17 cellular contexts compared by ENCODE assay signal in genomic region chrX:48278958-48279357, GRCh38. TPM values are rescaled to one million over a fixed set of nuclear protein-coding genes. Genes with fewer than 3 reads are reported as not detected.
DNase-seq lines count a peak whose midpoint lies in the region; ATAC-seq and TF ChIP-seq lines count a peak whose summit lies in the region.
"Had no signal": no experiment of that assay in that cellular context is flagged by ENCODE, and none has a peak within 500 bp of the region (broad histone marks: within the 10 kb centered on the region; RNA-seq: fewer than 3 reads in every experiment).

No MANE protein-coding gene starts in this region.

- no peak overlapping the region for H3K9ac ChIP-seq in PC-3 (ENCODE audit: low read length)

- BruUV-seq in PC-3 (replicated peaks; lab: Mats Ljungman, UMichigan), result no TSS peak

- no peaks in the 10 kb centered on the region for H3K27me3 Mint-ChIP-seq in GM23338 (ENCODE audit: insufficient read depth, low read depth, poor library complexity)

- no peaks in the 10 kb centered on the region for H3K79me2 ChIP-seq in GM23338 (replicated peaks; ENCODE audit: insufficient read depth)
- H3K79me2 ChIP-seq in PC-3 (ENCODE audit: low read length), result no peaks in the 10 kb centered on the region

- no peaks in the 10 kb centered on the region for H3K4me1 Mint-ChIP-seq in GM23338
- H3K4me1 Mint-ChIP-seq: nephron had no signal

- ATAC-seq in GM23338, result no peak
- ATAC-seq in PC-3, result no peak
- ATAC-seq: GM12878 had no signal

- H3K9me3 Mint-ChIP-seq in GM23338, result no peaks in the 10 kb centered on the region

- H3K4me1 ChIP-seq in GM23338 (ENCODE audit: insufficient read depth), result no peaks in the 10 kb centered on the region
- H3K4me1 ChIP-seq in PC-3 (ENCODE audit: insufficient read depth, low read length), result no peaks in the 10 kb centered on the region
- no peaks in the 10 kb centered on the region for H3K4me1 ChIP-seq in esophagus squamous epithelium

- no peak overlapping the region for H3K27ac ChIP-seq in GM23338 (ENCODE audit: low read depth)
- no peak overlapping the region for H3K27ac ChIP-seq in PC-3 (ENCODE audit: low read length)
- no peak overlapping the region for H3K27ac ChIP-seq in esophagus squamous epithelium

- TF ChIP-seq POLR2A in esophagus squamous epithelium (IDR thresholded peaks at IDR 0.05), result no peak

- no peak for TF ChIP-seq CTCF in GM23338 (conservative IDR thresholded peaks at IDR 0.05; ENCODE audit: low read depth in 2 of 2)
- TF ChIP-seq CTCF in PC-3 (conservative IDR thresholded peaks at IDR 0.05; ENCODE audit: low read depth, low read length), result no peak
- TF ChIP-seq CTCF in esophagus squamous epithelium (IDR thresholded peaks at IDR 0.05), result no peak

- H3K27ac Mint-ChIP-seq in GM23338, result no peak overlapping the region
- H3K27ac Mint-ChIP-seq: nephron had no signal

- H3K9me3 ChIP-seq in PC-3 (ENCODE audit: low read length) (no peaks in the 10 kb centered on the region), esophagus squamous epithelium (no peaks in the 10 kb centered on the region)

- H3K4me3 Mint-ChIP-seq in GM23338, result no peak overlapping the region
- H3K4me3 Mint-ChIP-seq: nephron had no signal

- H2AFZ ChIP-seq in GM23338 (no peak overlapping the region), PC-3 (ENCODE audit: low read length) (no peak overlapping the region)

- H3F3A ChIP-seq in GM23338 (replicated peaks; ENCODE audit: low read depth), result no peaks in the 10 kb centered on the region
- no peaks in the 10 kb centered on the region for H3F3A ChIP-seq in PC-3 (ENCODE audit: low read length, unreplicated experiment)

- peak; percentile 82 for DNase-seq in DMS153 (lab: John Stamatoyannopoulos, UW)
- peak; percentile 23 for DNase-seq in GM23338 (ENCODE audit: low spot score)
- DNase-seq in PC-3, result peak; percentile 2
- peak; percentile 2 for DNase-seq in iPS-NIHi11 (ENCODE audit: low spot score)
- DNase-seq in SHP77 treated with DMSO at 0.1 percent for 48 hours (lab: John Stamatoyannopoulos, UW), result no peak
- DNase-seq in NCI-H128 (lab: John Stamatoyannopoulos, UW; ENCODE audit: unreplicated experiment), result no peak
- no peak for DNase-seq in esophagus squamous epithelium (lab: John Stamatoyannopoulos, UW)
- DNase-seq: activated CD4-positive, alpha-beta T cell treated with anti-CD3 and anti-CD28 coated beads, Interleukin-2, amount 50 U/mL, for 48 hours; activated effector memory CD4-positive, alpha-beta T cell treated with Interleukin-2 at 50 U/mL for 16 hours; effector CD8-positive, alpha-beta T cell; HCEC 1CT; NCI-H1694 treated with DMSO at 0.1 percent for 48 hours had no signal

- CTCF ChIA-PET in PC-3 (lab: Charles Lee), result no interaction called here

- no peaks in the 10 kb centered on the region for H3K9me2 ChIP-seq in GM23338 (ENCODE audit: insufficient read depth)
- H3K9me2 ChIP-seq in PC-3 (replicated peaks; ENCODE audit: low read length), result no peaks in the 10 kb centered on the region

- WGBS in esophagus squamous epithelium, 2 donors, result 78% methylated on average over 6 to 9 of the region's 9 CpGs

- H3K4me2 ChIP-seq in GM23338 (no peak overlapping the region), PC-3 (ENCODE audit: low read length) (no peak overlapping the region)

- intact Hi-C loops in PC-3 (cut with micrococcal nuclease) (no loop called here), esophagus squamous epithelium (cut with DNase I) (no loop called here)

- H3K36me3 ChIP-seq in GM23338 (ENCODE audit: insufficient read depth) (no peaks in the 10 kb centered on the region), PC-3 (ENCODE audit: low read depth, low read length) (no peaks in the 10 kb centered on the region), esophagus squamous epithelium (no peaks in the 10 kb centered on the region)

- POLR2A ChIA-PET in PC-3 (lab: Charles Lee; ENCODE audit: unreplicated experiment), result no interaction called here

- H3K27me3 ChIP-seq in GM23338 (ENCODE audit: insufficient read depth) (no peaks in the 10 kb centered on the region), PC-3 (ENCODE audit: low read length) (no peaks in the 10 kb centered on the region), esophagus squamous epithelium (no peaks in the 10 kb centered on the region)

- no peaks in the 10 kb centered on the region for H4K20me1 ChIP-seq in GM23338 (replicated peaks; ENCODE audit: insufficient read depth)
- no peaks in the 10 kb centered on the region for H4K20me1 ChIP-seq in PC-3 (ENCODE audit: low read length)

- no peaks in the 10 kb centered on the region for H3K36me3 Mint-ChIP-seq in GM23338 (ENCODE audit: low read depth)

- no peak overlapping the region for H3K4me3 ChIP-seq in GM23338
- H3K4me3 ChIP-seq in PC-3 (ENCODE audit: low read length), result no peak overlapping the region
- H3K4me3 ChIP-seq in esophagus squamous epithelium, result no peak overlapping the region
- H3K4me3 ChIP-seq: GM12878 had no signal

TF ChIP-seq in GM23338, 12 proteins besides CTCF, POLR2A, EP300 and RAD21 (continues in another document):
- TF ChIP-seq NANOG (IDR thresholded peaks at IDR 0.05; ENCODE audit: borderline replicate concordance), result no peak
- no peak for TF ChIP-seq POLR2AphosphoS5 (IDR thresholded peaks at IDR 0.05; ENCODE audit: low read depth)
- TF ChIP-seq EZH2 (IDR thresholded peaks at IDR 0.05; ENCODE audit: low read depth, unreplicated experiment), result no peak
- no peak for TF ChIP-seq ZNF462 (CRISPR knock-in tag; IDR thresholded peaks at IDR 0.05)
- TF ChIP-seq EZH2phosphoT487 (IDR thresholded peaks at IDR 0.05; ENCODE audit: unreplicated experiment), result no peak
- TF ChIP-seq, protein P1, sequence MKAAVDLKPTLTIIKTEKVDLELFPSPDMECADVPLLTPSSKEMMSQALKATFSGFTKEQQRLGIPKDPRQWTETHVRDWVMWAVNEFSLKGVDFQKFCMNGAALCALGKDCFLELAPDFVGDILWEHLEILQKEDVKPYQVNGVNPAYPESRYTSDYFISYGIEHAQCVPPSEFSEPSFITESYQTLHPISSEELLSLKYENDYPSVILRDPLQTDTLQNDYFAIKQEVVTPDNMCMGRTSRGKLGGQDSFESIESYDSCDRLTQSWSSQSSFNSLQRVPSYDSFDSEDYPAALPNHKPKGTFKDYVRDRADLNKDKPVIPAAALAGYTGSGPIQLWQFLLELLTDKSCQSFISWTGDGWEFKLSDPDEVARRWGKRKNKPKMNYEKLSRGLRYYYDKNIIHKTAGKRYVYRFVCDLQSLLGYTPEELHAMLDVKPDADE (IDR thresholded peaks at IDR 0.05), result no peak

RNA-seq across cellular contexts. Expression of gene SSX1, which starts 23.8 kb away (rescaled TPM):
- total RNA-seq in GM23338 (2014; rRNA removed; shearing (Covaris generic)), result not detected in 2 replicates
- not detected in 2 replicates for polyA plus RNA-seq in GM23338 (2016; fragmentation: Nextera tagmentation; extraction: Ambion mirVana)
- total RNA-seq in PC-3 (2014; rRNA removed) (not detected in 2 replicates), esophagus squamous epithelium (not detected)
- total RNA-seq: liver; T-helper 1 cell treated with Interleukin-12 subunit alpha and Interleukin-12 subunit beta and Interleukin-4 antibody, amounts not matched to agents 30 ng/mL and 1 ng/mL, for 36 hours; temporal lobe had no signal
- polyA plus RNA-seq: liver had no signal

Comparison
In these comparisons a context has a peak if more than half of its experiments do, and no peak if none do; other contexts are left out.
1. DNase-seq: peak in DMS153 (single experiment), GM23338 (single experiment), PC-3 (single experiment) and iPS-NIHi11 (single experiment); none in SHP77 treated with DMSO at 0.1 percent for 48 hours (single experiment), NCI-H128 (single experiment) and esophagus squamous epithelium (single experiment).